1 cellular context compared by ENCODE assay signal in the genomic region with DNA sequence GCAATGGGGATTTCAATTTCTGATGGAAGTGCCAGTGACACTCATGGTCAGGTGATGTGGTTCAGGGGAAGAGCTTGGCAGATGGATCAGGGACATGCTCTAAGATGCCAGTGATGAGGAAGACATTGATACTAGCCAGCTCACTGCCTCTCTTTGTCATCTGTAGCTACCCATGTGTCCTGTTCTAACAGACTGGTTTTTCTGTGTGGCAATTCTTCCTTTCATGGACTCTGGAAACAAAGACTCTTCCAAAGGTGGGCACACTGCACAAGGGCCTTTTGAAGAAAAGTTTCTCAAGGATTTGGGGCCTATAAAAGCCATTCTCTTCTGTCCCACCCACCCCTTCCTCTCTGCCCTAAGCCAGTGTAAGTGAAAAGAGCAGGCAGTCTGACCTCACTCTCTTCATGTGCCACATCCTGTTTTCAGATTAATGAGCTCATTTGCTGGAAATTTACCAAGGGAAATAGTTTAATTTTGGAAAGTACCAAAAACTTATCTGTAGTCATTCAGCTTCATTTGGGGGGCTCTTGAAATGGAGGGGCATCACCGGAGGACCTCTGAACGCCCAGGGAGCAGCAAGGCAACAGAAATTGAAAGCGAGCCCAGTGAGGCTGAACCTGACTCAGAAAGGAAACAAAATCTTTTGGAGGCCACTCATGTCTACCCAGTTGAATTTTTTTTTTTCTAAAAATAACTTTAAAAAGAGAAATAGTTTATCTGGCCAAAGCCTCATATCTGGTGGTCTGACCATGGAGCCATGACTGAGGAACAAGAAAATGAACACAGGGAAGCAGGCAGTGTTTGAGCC.
A peak's percentile ranks its signal among the peaks of the same experiment; 100 is the strongest.
TF ChIP-seq lines count a peak whose summit lies in the region.

No MANE protein-coding gene starts in this region.

TF ChIP-seq in K562, 482 proteins besides CTCF, POLR2A, EP300 and RAD21:
- TF ChIP-seq ATF3 (IDR thresholded peaks at IDR 0.05): peak; percentile 41
- no peak for TF ChIP-seq ATF3 (CRISPR knock-in tag; conservative IDR thresholded peaks at IDR 0.05)
- TF ChIP-seq HIVEP1 (CRISPR knock-in tag; IDR thresholded peaks at IDR 0.05): no peak
- no peak for TF ChIP-seq ZNF174 (CRISPR knock-in tag; IDR thresholded peaks at IDR 0.05)
- 0 out of 2 replicates have a peak, but pooled peaks have one; percentile 23 for TF ChIP-seq GABPA (tag; conservative IDR thresholded peaks at IDR 0.05; ENCODE audit: low read depth)
- TF ChIP-seq, protein P1, sequence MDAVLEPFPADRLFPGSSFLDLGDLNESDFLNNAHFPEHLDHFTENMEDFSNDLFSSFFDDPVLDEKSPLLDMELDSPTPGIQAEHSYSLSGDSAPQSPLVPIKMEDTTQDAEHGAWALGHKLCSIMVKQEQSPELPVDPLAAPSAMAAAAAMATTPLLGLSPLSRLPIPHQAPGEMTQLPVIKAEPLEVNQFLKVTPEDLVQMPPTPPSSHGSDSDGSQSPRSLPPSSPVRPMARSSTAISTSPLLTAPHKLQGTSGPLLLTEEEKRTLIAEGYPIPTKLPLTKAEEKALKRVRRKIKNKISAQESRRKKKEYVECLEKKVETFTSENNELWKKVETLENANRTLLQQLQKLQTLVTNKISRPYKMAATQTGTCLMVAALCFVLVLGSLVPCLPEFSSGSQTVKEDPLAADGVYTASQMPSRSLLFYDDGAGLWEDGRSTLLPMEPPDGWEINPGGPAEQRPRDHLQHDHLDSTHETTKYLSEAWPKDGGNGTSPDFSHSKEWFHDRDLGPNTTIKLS (IDR thresholded peaks at IDR 0.05; ENCODE audit: borderline replicate concordance, low read depth): no peak
TF ChIP-seq in K562: peak in this region for 2.
